Comparison of ENCODE assay signal across 12 cellular contexts in genomic region chr1:104593418-104594187, GRCh38.
DNase-seq lines count a peak whose midpoint lies in the region; ATAC-seq and TF ChIP-seq lines count a peak whose summit lies in the region.
"Had no signal": no experiment of that assay in that cellular context is flagged by ENCODE, and none has a peak within 500 bp of the region (broad histone marks: within the 10 kb centered on the region; RNA-seq: fewer than 3 reads in every experiment).

No MANE protein-coding gene starts in this region.

- H3K27me3 ChIP-seq in DOHH2 (ENCODE audit: control insufficient read depth, low read length): no peaks in the 10 kb centered on the region
- H3K27me3 ChIP-seq in CD4-positive, alpha-beta memory T cell (ENCODE audit: insufficient read depth, low read length): no peaks in the 10 kb centered on the region
- H3K27me3 ChIP-seq: pancreas had no signal

- no peak overlapping the region for H3K27ac Mint-ChIP-seq in activated CD4-positive, alpha-beta memory T cell treated with anti-CD3 and anti-CD28 coated beads, Interleukin-2, amount 10 ng/mL, durations not matched to agents 7 days and 5 days
- H3K27ac Mint-ChIP-seq in CD4-positive, alpha-beta memory T cell: no peak overlapping the region
- no peak overlapping the region for H3K27ac Mint-ChIP-seq in activated CD4-positive, alpha-beta T cell treated with anti-CD3 and anti-CD28 coated beads, Interleukin-2, amount 10 ng/mL, durations not matched to agents 24 days and 14 days
- H3K27ac Mint-ChIP-seq: activated naive CD8-positive, alpha-beta T cell treated with anti-CD3 and anti-CD28 coated beads, Interleukin-2, amount 10 ng/mL, durations not matched to agents 7 days and 5 days had no signal

- DNase-seq in OCI-LY7 (ENCODE audit: low spot score) (peak; percentile 49), EL (no peak)
- no peak for DNase-seq in activated CD4-positive, alpha-beta memory T cell treated with anti-CD3 and anti-CD28 coated beads, Interleukin-2, amount 10 ng/mL, durations not matched to agents 7 days and 5 days
- DNase-seq in CD4-positive, alpha-beta memory T cell: no peak
- DNase-seq in activated CD4-positive, alpha-beta T cell treated with anti-CD3 and anti-CD28 coated beads, Interleukin-2, amount 10 ng/mL, durations not matched to agents 24 days and 14 days: no peak
- DNase-seq: activated naive CD8-positive, alpha-beta T cell treated with anti-CD3 and anti-CD28 coated beads, Interleukin-2, amount 10 ng/mL, durations not matched to agents 7 days and 5 days; NCI-H2107; pancreas had no signal

- POLR2A ChIA-PET in OCI-LY7 (lab: Charles Lee): interaction anchor here (0.8 kb wide), 1 partner anchor 39 kb away, joined by 4 read pairs; no protein-coding TSS in a partner anchor
- POLR2A ChIA-PET in activated CD4-positive, alpha-beta memory T cell treated with anti-CD3 and anti-CD28 coated beads, Interleukin-2, amount 10 ng/mL, durations not matched to agents 7 days and 5 days (lab: Charles Lee): no interaction called here
- POLR2A ChIA-PET in CD4-positive, alpha-beta memory T cell (lab: Charles Lee; ENCODE audit: partially characterized antibody): no interaction called here

- H3K9me2 ChIP-seq in DOHH2 (replicated peaks; ENCODE audit: control insufficient read depth, low read length) (no peaks in the 10 kb centered on the region), OCI-LY7 (ENCODE audit: insufficient read depth, low read length) (no peaks in the 10 kb centered on the region)

- no peaks in the 10 kb centered on the region for H3K27me3 Mint-ChIP-seq in activated CD4-positive, alpha-beta memory T cell treated with anti-CD3 and anti-CD28 coated beads, Interleukin-2, amount 10 ng/mL, durations not matched to agents 7 days and 5 days
- no peaks in the 10 kb centered on the region for H3K27me3 Mint-ChIP-seq in CD4-positive, alpha-beta memory T cell
- H3K27me3 Mint-ChIP-seq in activated CD4-positive, alpha-beta T cell treated with anti-CD3 and anti-CD28 coated beads, Interleukin-2, amount 10 ng/mL, durations not matched to agents 24 days and 14 days: no peaks in the 10 kb centered on the region
- H3K27me3 Mint-ChIP-seq: activated naive CD8-positive, alpha-beta T cell treated with anti-CD3 and anti-CD28 coated beads, Interleukin-2, amount 10 ng/mL, durations not matched to agents 7 days and 5 days had no signal

- intact Hi-C loops in OCI-LY7 (cut with micrococcal nuclease; ENCODE audit: unreplicated experiment): no loop called here
- intact Hi-C loops in CD4-positive, alpha-beta memory T cell (cut with micrococcal nuclease): no loop called here
- intact Hi-C loops in activated CD4-positive, alpha-beta T cell treated with anti-CD3 and anti-CD28 coated beads, Interleukin-2, amount 10 ng/mL, durations not matched to agents 24 days and 14 days (cut with micrococcal nuclease): no loop called here

- H3K4me2 ChIP-seq in DOHH2 (ENCODE audit: low read length) (peak overlapping the region; percentile 60), OCI-LY7 (ENCODE audit: low read length) (peak overlapping the region; percentile 40)
- H3K4me2 ChIP-seq: KMS-11 had no signal

- H2AFZ ChIP-seq in OCI-LY7 (ENCODE audit: low read length): peak overlapping the region; percentile 98

- no peaks in the 10 kb centered on the region for H4K20me1 ChIP-seq in DOHH2 (ENCODE audit: control insufficient read depth, insufficient read depth, low read depth, low read length)
- no peaks in the 10 kb centered on the region for H4K20me1 ChIP-seq in OCI-LY7 (ENCODE audit: insufficient read depth, low read length)

- H3K4me3 Mint-ChIP-seq in activated CD4-positive, alpha-beta memory T cell treated with anti-CD3 and anti-CD28 coated beads, Interleukin-2, amount 10 ng/mL, durations not matched to agents 7 days and 5 days: no peak overlapping the region
- H3K4me3 Mint-ChIP-seq in CD4-positive, alpha-beta memory T cell: no peak overlapping the region
- H3K4me3 Mint-ChIP-seq in activated CD4-positive, alpha-beta T cell treated with anti-CD3 and anti-CD28 coated beads, Interleukin-2, amount 10 ng/mL, durations not matched to agents 24 days and 14 days: no peak overlapping the region
- H3K4me3 Mint-ChIP-seq: activated naive CD8-positive, alpha-beta T cell treated with anti-CD3 and anti-CD28 coated beads, Interleukin-2, amount 10 ng/mL, durations not matched to agents 7 days and 5 days had no signal

- H3K4me3 ChIP-seq in DOHH2 (ENCODE audit: low read length) (peak overlapping the region; percentile 57), OCI-LY7 (ENCODE audit: low read depth, low read length, poor library complexity, severe bottlenecking) (peak overlapping the region; percentile 17)
- H3K4me3 ChIP-seq in CD4-positive, alpha-beta memory T cell (ENCODE audit: low read length in 2 of 2): no peak overlapping the region
- H3K4me3 ChIP-seq: pancreas had no signal

- no peaks in the 10 kb centered on the region for H3K4me1 Mint-ChIP-seq in activated CD4-positive, alpha-beta memory T cell treated with anti-CD3 and anti-CD28 coated beads, Interleukin-2, amount 10 ng/mL, durations not matched to agents 7 days and 5 days
- no peaks in the 10 kb centered on the region for H3K4me1 Mint-ChIP-seq in CD4-positive, alpha-beta memory T cell
- no peaks in the 10 kb centered on the region for H3K4me1 Mint-ChIP-seq in activated CD4-positive, alpha-beta T cell treated with anti-CD3 and anti-CD28 coated beads, Interleukin-2, amount 10 ng/mL, durations not matched to agents 24 days and 14 days
- H3K4me1 Mint-ChIP-seq: activated naive CD8-positive, alpha-beta T cell treated with anti-CD3 and anti-CD28 coated beads, Interleukin-2, amount 10 ng/mL, durations not matched to agents 7 days and 5 days had no signal

- BruUV-seq in OCI-LY7 (replicated peaks; lab: Mats Ljungman, UMichigan): no TSS peak

- H3K36me3 Mint-ChIP-seq in activated CD4-positive, alpha-beta memory T cell treated with anti-CD3 and anti-CD28 coated beads, Interleukin-2, amount 10 ng/mL, durations not matched to agents 7 days and 5 days (ENCODE audit: low read depth): no peaks in the 10 kb centered on the region
- no peaks in the 10 kb centered on the region for H3K36me3 Mint-ChIP-seq in CD4-positive, alpha-beta memory T cell
- no peaks in the 10 kb centered on the region for H3K36me3 Mint-ChIP-seq in activated CD4-positive, alpha-beta T cell treated with anti-CD3 and anti-CD28 coated beads, Interleukin-2, amount 10 ng/mL, durations not matched to agents 24 days and 14 days (ENCODE audit: low read depth)
- H3K36me3 Mint-ChIP-seq: activated naive CD8-positive, alpha-beta T cell treated with anti-CD3 and anti-CD28 coated beads, Interleukin-2, amount 10 ng/mL, durations not matched to agents 7 days and 5 days had no signal

- no peaks in the 10 kb centered on the region for H3K79me2 ChIP-seq in DOHH2 (ENCODE audit: control insufficient read depth, low read length)
- H3K79me2 ChIP-seq in OCI-LY7 (ENCODE audit: insufficient read depth, low read depth, low read length): no peaks in the 10 kb centered on the region

- H3K4me1 ChIP-seq in DOHH2 (ENCODE audit: control insufficient read depth, low read length) (peaks cover 25% of the 10 kb centered on the region), OCI-LY7 (ENCODE audit: insufficient read depth, low read length, poor library complexity, severe bottlenecking) (peaks cover 20% of the 10 kb centered on the region)
- H3K4me1 ChIP-seq in CD4-positive, alpha-beta memory T cell (ENCODE audit: insufficient read depth, low read length): no peaks in the 10 kb centered on the region
- H3K4me1 ChIP-seq: pancreas had no signal

- peaks cover 14% of the 10 kb centered on the region for H3F3A ChIP-seq in DOHH2 (ENCODE audit: control insufficient read depth, insufficient read depth)

- peak overlapping the region; percentile 78 for H3K27ac ChIP-seq in DOHH2 (ENCODE audit: low read depth, low read length)
- peak overlapping the region; percentile 51 for H3K27ac ChIP-seq in OCI-LY7 (ENCODE audit: low read depth, low read length, poor library complexity, severe bottlenecking)
- no peak overlapping the region for H3K27ac ChIP-seq in CD4-positive, alpha-beta memory T cell (ENCODE audit: low read depth, low read length)
- H3K27ac ChIP-seq: KMS-11, pancreas had no signal

- ATAC-seq in GM21515 (IDR thresholded peaks at IDR 0.05; ENCODE audit: unreplicated experiment) (peak; percentile 45), HG03196 (IDR thresholded peaks at IDR 0.05; ENCODE audit: unreplicated experiment) (peak; percentile 56)
- ATAC-seq: pancreas had no signal

- CTCF ChIA-PET in OCI-LY7 (lab: Charles Lee; ENCODE audit: unreplicated experiment): no interaction called here
- CTCF ChIA-PET in activated CD4-positive, alpha-beta memory T cell treated with anti-CD3 and anti-CD28 coated beads, Interleukin-2, amount 10 ng/mL, durations not matched to agents 7 days and 5 days (lab: Charles Lee): no interaction called here
- CTCF ChIA-PET in CD4-positive, alpha-beta memory T cell (lab: Charles Lee; ENCODE audit: partially characterized antibody): no interaction called here

- H3K9me3 ChIP-seq in DOHH2 (ENCODE audit: control insufficient read depth, insufficient read depth, low read length): peaks cover 15% of the 10 kb centered on the region; the same call in 1 of the 2 replicates
- peaks cover 7% of the 10 kb centered on the region; the same call in 1 of the 2 replicates for H3K9me3 ChIP-seq in OCI-LY7 (ENCODE audit: low read length)
- H3K9me3 ChIP-seq in CD4-positive, alpha-beta memory T cell (ENCODE audit: control insufficient read depth in 1 of 2, low read length in 2 of 2): peaks cover 0 to 4% of the 10 kb centered on the region in 2 donors
- H3K9me3 ChIP-seq: pancreas had no signal

- TF ChIP-seq CTCF in DOHH2 (IDR thresholded peaks at IDR 0.05; ENCODE audit: low read depth, low read length, poor library complexity, severe bottlenecking) (no peak), OCI-LY7 (conservative IDR thresholded peaks at IDR 0.05; ENCODE audit: low read length) (no peak)

- H3K36me3 ChIP-seq in DOHH2 (ENCODE audit: control insufficient read depth, low read length) (peaks cover 5% of the 10 kb centered on the region), OCI-LY7 (ENCODE audit: insufficient read depth, low read length) (no peaks in the 10 kb centered on the region)
- no peaks in the 10 kb centered on the region for H3K36me3 ChIP-seq in CD4-positive, alpha-beta memory T cell (ENCODE audit: insufficient read depth, low read length)
- H3K36me3 ChIP-seq: pancreas had no signal

- H3K9me3 Mint-ChIP-seq in activated CD4-positive, alpha-beta memory T cell treated with anti-CD3 and anti-CD28 coated beads, Interleukin-2, amount 10 ng/mL, durations not matched to agents 7 days and 5 days: peaks cover 13% of the 10 kb centered on the region
- peaks cover 4 to 14% (median 10%) of the 10 kb centered on the region in 8 donors for H3K9me3 Mint-ChIP-seq in CD4-positive, alpha-beta memory T cell
- H3K9me3 Mint-ChIP-seq in activated CD4-positive, alpha-beta T cell treated with anti-CD3 and anti-CD28 coated beads, Interleukin-2, amount 10 ng/mL, durations not matched to agents 24 days and 14 days: peaks cover 7% of the 10 kb centered on the region

Comparison
In these comparisons a context has a peak if more than half of its experiments do, and no peak if none do; other contexts are left out.
1. H3K4me3 ChIP-seq: peak in DOHH2 (single experiment) and OCI-LY7 (single experiment); none in CD4-positive, alpha-beta memory T cell (0 of 2).